ENCODE assay signal across 9 cellular contexts in the genomic region with DNA sequence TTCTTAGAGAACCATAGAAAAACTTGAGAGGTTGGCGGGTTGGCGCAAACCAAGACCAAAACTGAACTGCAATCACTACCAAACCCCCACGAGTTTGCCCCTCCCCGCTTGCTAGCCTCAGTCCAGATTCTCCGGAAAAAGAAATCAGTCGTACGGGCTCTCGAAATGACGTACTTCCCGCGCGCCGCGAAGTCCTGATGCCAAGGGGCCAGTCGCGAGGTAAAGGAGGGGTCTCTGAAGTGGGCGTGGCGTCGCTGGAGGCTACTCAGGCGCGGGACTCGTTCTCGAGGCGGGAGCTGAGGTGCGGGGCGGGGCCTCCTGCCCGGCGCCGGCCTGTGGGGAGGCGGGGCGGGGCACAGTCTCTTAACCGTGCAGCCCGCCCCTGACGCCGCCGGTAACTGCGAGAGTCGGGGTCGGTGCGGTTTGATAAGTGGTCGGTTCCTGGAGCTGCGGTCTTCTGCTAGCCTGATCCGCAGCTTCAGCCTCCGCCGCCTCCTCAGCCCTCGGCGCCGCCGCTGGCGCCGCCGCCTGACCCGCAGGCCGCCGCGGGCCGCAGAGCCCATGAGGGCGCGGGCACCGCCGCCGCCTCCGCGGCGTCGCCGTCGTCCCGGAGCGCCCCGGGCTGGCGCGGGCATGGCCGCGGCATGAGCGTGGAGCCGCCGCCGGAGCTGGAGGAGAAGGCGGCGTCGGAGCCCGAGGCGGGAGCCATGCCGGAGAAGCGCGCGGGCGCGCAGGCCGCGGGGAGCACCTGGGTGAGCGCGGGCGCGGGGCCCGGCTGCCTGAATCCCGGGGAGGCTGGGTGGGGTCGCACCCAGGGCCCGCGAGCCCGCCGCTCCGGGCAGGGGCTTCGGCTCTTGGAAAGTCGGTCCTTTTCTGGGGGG. TPM values are rescaled to one million over a fixed set of nuclear protein-coding genes. Genes with fewer than 3 reads are reported as not detected.
DNase-seq lines count a peak whose midpoint lies in the region; ATAC-seq and TF ChIP-seq lines count a peak whose summit lies in the region.
"Not testable (repeated sequence)": the region's sequence is repeated elsewhere in the genome, so short reads cannot be mapped to it uniquely, and the experiment has no call there.
"Had no signal": no experiment of that assay in that cellular context is flagged by ENCODE, and none has a peak within 500 bp of the region (broad histone marks: within the 10 kb centered on the region; RNA-seq: fewer than 3 reads in every experiment).

No MANE protein-coding gene starts in this region.

- H3K36me3 Mint-ChIP-seq in WTC11, result not testable (repeated sequence)

- DNase-seq in AG20443 (ENCODE audit: low spot score) (peak; percentile 92), NCI-H226 (peak; percentile 80), WTC11 (ENCODE audit: low spot score) (peak; percentile 90), caudate nucleus (lab: John Stamatoyannopoulos, UW) (peak; percentile 33 to 93 (median 83)), inferior parietal cortex (ENCODE audit: extremely low spot score) (peak; percentile 81), spleen (peak; percentile 98)

- H3K4me1 Mint-ChIP-seq in WTC11, result not testable (repeated sequence)

- CTCF ChIA-PET in WTC11 (lab: Charles Lee), result not testable (repeated sequence)

- POLR2A ChIA-PET in WTC11 (lab: Charles Lee), result not testable (repeated sequence)

- peak overlapping the region; percentile 89 for H3K27ac Mint-ChIP-seq in WTC11

- H3K27me3 ChIP-seq in spleen (replicated peaks in 1 of 7), result not testable (repeated sequence)

- H3K9me3 Mint-ChIP-seq in WTC11, result not testable (repeated sequence)

- peak overlapping the region; percentile 85 for H3K4me3 Mint-ChIP-seq in WTC11

- H3K4me1 ChIP-seq in spleen, result not testable (repeated sequence)

- H3K9me3 ChIP-seq in spleen, result not testable (repeated sequence)

- H3K36me3 ChIP-seq in spleen, result not testable (repeated sequence)

- peaks cover 23% of the 10 kb centered on the region for H3K27me3 Mint-ChIP-seq in WTC11 (ENCODE audit: low read depth)

- TF ChIP-seq POLR2A in spleen (IDR thresholded peaks at IDR 0.05), result peak in 1 of 3 donors; percentile 56

- H3K27ac ChIP-seq in caudate nucleus (ENCODE audit: low read depth, low read length) (peak overlapping the region; percentile 52), spleen (peak overlapping the region; percentile 60 to 87 (median 81))

- WGBS in spleen, 5 donors, result 0 to 1% (median 0%) methylated on average over 26 to 106 of the region's 106 CpGs

- ATAC-seq in GM19035 (IDR thresholded peaks at IDR 0.05; ENCODE audit: unreplicated experiment), result peak; percentile 92
- peak; percentile 89 for ATAC-seq in HG03280 (IDR thresholded peaks at IDR 0.05; ENCODE audit: unreplicated experiment)
- ATAC-seq in WTC11, result peak; percentile 99

- H3K4me3 ChIP-seq in spleen, result peak overlapping the region; percentile 46 to 76 (median 62)

- not testable (repeated sequence) for TF ChIP-seq CTCF in WTC11 (IDR thresholded peaks at IDR 0.05)
- peak in 1 of 11 experiments; percentile 13 for TF ChIP-seq CTCF in spleen (IDR thresholded peaks at IDR 0.05 in 8 of 11, conservative IDR thresholded peaks at IDR 0.05 in 3 of 11)

- intact Hi-C loops in spleen (cut with DNase I; ENCODE audit: low total_unique reads), result not testable (repeated sequence)

TF ChIP-seq in WTC11, 78 proteins besides CTCF, POLR2A, EP300 and RAD21:
- TF ChIP-seq, protein P1, sequence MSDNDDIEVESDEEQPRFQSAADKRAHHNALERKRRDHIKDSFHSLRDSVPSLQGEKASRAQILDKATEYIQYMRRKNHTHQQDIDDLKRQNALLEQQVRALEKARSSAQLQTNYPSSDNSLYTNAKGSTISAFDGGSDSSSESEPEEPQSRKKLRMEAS (CRISPR knock-in tag; IDR thresholded peaks at IDR 0.05), result 0 out of 2 replicates have a peak, but pooled peaks have one; percentile 18
- 0 out of 2 replicates have a peak, but pooled peaks have one; percentile 73 for TF ChIP-seq ZBTB21 (CRISPR knock-in tag; IDR thresholded peaks at IDR 0.05; ENCODE audit: borderline replicate concordance)
- TF ChIP-seq FOXP1 (CRISPR knock-in tag; IDR thresholded peaks at IDR 0.05; ENCODE audit: borderline replicate concordance), result 0 out of 2 replicates have a peak, but pooled peaks have one; percentile 22
- TF ChIP-seq SP1 (CRISPR knock-in tag; conservative IDR thresholded peaks at IDR 0.05), result peak; percentile 80
- TF ChIP-seq, protein P2, sequence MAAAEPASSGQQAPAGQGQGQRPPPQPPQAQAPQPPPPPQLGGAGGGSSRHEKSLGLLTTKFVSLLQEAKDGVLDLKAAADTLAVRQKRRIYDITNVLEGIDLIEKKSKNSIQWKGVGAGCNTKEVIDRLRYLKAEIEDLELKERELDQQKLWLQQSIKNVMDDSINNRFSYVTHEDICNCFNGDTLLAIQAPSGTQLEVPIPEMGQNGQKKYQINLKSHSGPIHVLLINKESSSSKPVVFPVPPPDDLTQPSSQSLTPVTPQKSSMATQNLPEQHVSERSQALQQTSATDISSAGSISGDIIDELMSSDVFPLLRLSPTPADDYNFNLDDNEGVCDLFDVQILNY (CRISPR knock-in tag; IDR thresholded peaks at IDR 0.05), result 0 out of 2 replicates have a peak, but pooled peaks have one; percentile 28
- peak; percentile 40; the same call in 1 of the 2 replicates for TF ChIP-seq FOXK1 (CRISPR knock-in tag; IDR thresholded peaks at IDR 0.05)
- 0 out of 2 replicates have a peak, but pooled peaks have one; percentile 29 for TF ChIP-seq GABPB1 (CRISPR knock-in tag; IDR thresholded peaks at IDR 0.05)
- TF ChIP-seq TEAD1 (CRISPR knock-in tag; IDR thresholded peaks at IDR 0.05), result 0 out of 2 replicates have a peak, but pooled peaks have one; percentile 16
- TF ChIP-seq CREM (CRISPR knock-in tag; IDR thresholded peaks at IDR 0.05), result peak; percentile 94
TF ChIP-seq in WTC11: peak in this region for 9; not testable (repeated sequence) for 69.

RNA-seq across cellular contexts. Expression of a gene that starts 46.0 kb away (rescaled TPM):
- total RNA-seq in WTC11 (2021) (0.15 to 0.55 TPM in 2 of 3 replicates, not detected in the other), spleen (not detected)
- polyA plus RNA-seq in spleen, result not detected
- polyA plus RNA-seq: adipose tissue had no signal

Comparison
In these comparisons a context has a peak if more than half of its experiments do, and no peak if none do; other contexts are left out.
1. Peak in every context shown above with its lines: DNase-seq, ATAC-seq, H3K4me3 ChIP-seq and H3K27ac ChIP-seq.